In genomic region chr19:10835089-10835753, GRCh38 we compare ENCODE assay signal across 8 cellular contexts. TPM values are rescaled to one million over a fixed set of nuclear protein-coding genes. Genes with fewer than 3 reads are reported as not detected.
DNase-seq lines count a peak whose midpoint lies in the region; FAIRE-seq and TF ChIP-seq lines count a peak whose summit lies in the region.

No MANE protein-coding gene starts in this region.

- WGBS in esophagus muscularis mucosa = 28% methylated on average over 13 of the region's 32 CpGs
- WGBS in neuronal stem cell (ENCODE audit: extremely low coverage in 2 of 2, insufficient read length in 2 of 2, insufficient replicate concordance in 1 of 2), 2 donors = no CpG with 5 or more reads among the region's 32 CpGs

- peak overlapping the region; percentile 82 for H3K18ac ChIP-seq in neuronal stem cell (ENCODE audit: low read length)

- TF ChIP-seq EP300 in esophagus muscularis mucosa (IDR thresholded peaks at IDR 0.05) = no peak

- peak overlapping the region; percentile 19 for H2AFZ ChIP-seq in neuronal stem cell (ENCODE audit: low read length)

- peaks cover 5% of the 10 kb centered on the region for H3K79me1 ChIP-seq in neuronal stem cell (ENCODE audit: low read depth, low read length)

- peak overlapping the region; percentile 87 for H3K4ac ChIP-seq in neuronal stem cell (ENCODE audit: low read length)

- H3K4me1 ChIP-seq in esophagus muscularis mucosa (peaks cover 7 to 19% (median 16%) of the 10 kb centered on the region in 4 donors), neuronal stem cell (ENCODE audit: control insufficient read depth in 2 of 2, insufficient read depth in 1 of 2, low read depth in 1 of 2, low read length in 2 of 2) (peaks cover 5 to 15% of the 10 kb centered on the region in 2 donors)

- in situ Hi-C loops in GM13976 (cut with MboI; ENCODE audit: low sequenced_read_pairs, unreplicated experiment) = no loop called here

- H3K9me3 ChIP-seq in esophagus muscularis mucosa (peaks cover 0 to 6% (median 3%) of the 10 kb centered on the region in 4 donors), neuronal stem cell (replicated peaks in 1 of 2; ENCODE audit: control insufficient read depth in 2 of 2, insufficient read depth in 1 of 2, low read depth in 1 of 2, low read length in 2 of 2) (peaks cover 6 to 12% of the 10 kb centered on the region in 2 donors)

- POLR2A ChIA-PET in RWPE1 (lab: Yijun Ruan, JAX; ENCODE audit: low non-redundant PET) = no interaction called here

- H2BK12ac ChIP-seq in neuronal stem cell (ENCODE audit: low read length) = peak overlapping the region; percentile 87

- no peak overlapping the region for H4K91ac ChIP-seq in neuronal stem cell (ENCODE audit: low read depth, low read length, poor library complexity)

- H3K4me3 ChIP-seq in esophagus muscularis mucosa = peak overlapping the region; percentile 65 to 80 (median 71)
- H3K4me3 ChIP-seq in neuronal stem cell (ENCODE audit: low read length in 2 of 2) = peak overlapping the region; percentile 60 to 68

- CTCF ChIA-PET in RWPE1 (lab: Yijun Ruan, JAX) = interaction anchor here (2.1 kb wide), 1 partner anchor 29 kb away, joined by 8 read pairs; no protein-coding TSS in a partner anchor

- H2BK5ac ChIP-seq in neuronal stem cell (ENCODE audit: low read length) = no peak overlapping the region

- TF ChIP-seq CTCF in RWPE1 (conservative IDR thresholded peaks at IDR 0.05; ENCODE audit: low read depth) (no peak), esophagus muscularis mucosa (IDR thresholded peaks at IDR 0.05) (no peak), GM13976 (IDR thresholded peaks at IDR 0.05; ENCODE audit: borderline replicate concordance, control extremely low read depth, extremely low read depth, insufficient read depth, missing control alignments) (no peak)

- H3K27ac ChIP-seq in RWPE1 (peak overlapping the region; percentile 95), esophagus muscularis mucosa (replicated peaks in 1 of 4) (peak overlapping the region; percentile 94 to 99 (median 96)), neuronal stem cell (replicated peaks; ENCODE audit: low read length) (peak overlapping the region; percentile 56)

- peak overlapping the region; percentile 63 for H2BK15ac ChIP-seq in neuronal stem cell (ENCODE audit: low read length)

- no peaks in the 10 kb centered on the region for H3K27me3 ChIP-seq in esophagus muscularis mucosa
- H3K27me3 ChIP-seq in neuronal stem cell (ENCODE audit: control insufficient read depth in 3 of 3, insufficient read depth in 3 of 3, low read depth in 1 of 3, low read length in 3 of 3) = peaks cover 0 to 3% (median 0%) of the 10 kb centered on the region in 3 experiments

- peak; percentile 100 for DNase-seq in GM19239 (ENCODE audit: insufficient read length, low spot score)
- DNase-seq in RWPE1 (ENCODE audit: low spot score) = peak; percentile 99
- DNase-seq in esophagus muscularis mucosa (ENCODE audit: extremely low spot score) = no peak
- DNase-seq in neuronal stem cell (ENCODE audit: low spot score) = no peak
- DNase-seq in stimulated activated CD4-positive, alpha-beta T cell treated with anti-CD3 and anti-CD28 coated beads, Interleukin-4, amount 100 ng/mL, for 4 hours = no peak
- no peak for DNase-seq in hepatic stellate cell (ENCODE audit: low spot score)
- DNase-seq in islet precursor cell = no peak
- no peak for DNase-seq in GM13976 (ENCODE audit: low spot score)

- H2BK120ac ChIP-seq in neuronal stem cell (ENCODE audit: low read depth, low read length) = no peak overlapping the region

- H3K14ac ChIP-seq in neuronal stem cell (ENCODE audit: low read length) = peak overlapping the region; percentile 11

- H3K36me3 ChIP-seq in esophagus muscularis mucosa (peaks cover 12 to 40% (median 36%) of the 10 kb centered on the region in 4 donors), neuronal stem cell (replicated peaks in 1 of 2; ENCODE audit: control insufficient read depth in 2 of 2, insufficient read depth in 2 of 2, low read length in 2 of 2) (peaks cover 33 to 40% of the 10 kb centered on the region in 2 donors)

- peak overlapping the region; percentile 86 for H2AK5ac ChIP-seq in neuronal stem cell (ENCODE audit: low read depth, low read length)

- TF ChIP-seq POLR2A in esophagus muscularis mucosa (IDR thresholded peaks at IDR 0.05; ENCODE audit: low read depth) = no peak

- peak overlapping the region; percentile 99 for H3K23ac ChIP-seq in neuronal stem cell (ENCODE audit: low read depth, low read length, poor library complexity)

- H3K4me2 ChIP-seq in neuronal stem cell (ENCODE audit: insufficient read depth, low read length, poor library complexity, severe bottlenecking) = peak overlapping the region; percentile 62

- intact Hi-C loops in esophagus muscularis mucosa (cut with DNase I) = no loop called here

- FAIRE-seq in GM19239 (lab: Jason Lieb, UNC) = no peak

- H4K8ac ChIP-seq in neuronal stem cell (ENCODE audit: low read depth, low read length) = peak overlapping the region; percentile 78

- peak overlapping the region; percentile 86 for H3K9ac ChIP-seq in neuronal stem cell (ENCODE audit: low read depth, low read length, poor library complexity)

RNA-seq across cellular contexts. Expression of gene TMED1, which starts 0.8 kb away (rescaled TPM):
- 10 to 100 TPM; 18.7 to 29.5 (median 27.7) TPM for total RNA-seq in esophagus muscularis mucosa
- polyA plus RNA-seq in neuronal stem cell (2013, experiment 1 of 2) = 32.4 TPM
- polyA plus RNA-seq in neuronal stem cell (2013, experiment 2 of 2) = 32.9 TPM

RNA-seq across cellular contexts. Expression of gene C19orf38, which starts 13.0 kb away (rescaled TPM):
- 1 to 10 TPM in 2 of 4 donors, under 1 TPM in 1, not detected in 1; 0.97 to 3.6 (median 1.1) TPM for total RNA-seq in esophagus muscularis mucosa
- 0.15 TPM for polyA plus RNA-seq in neuronal stem cell (2013, experiment 1 of 2)
- polyA plus RNA-seq in neuronal stem cell (2013, experiment 2 of 2) = 0.14 TPM

RNA-seq across cellular contexts. Expression of gene CARM1, which starts 36.1 kb away (rescaled TPM):
- total RNA-seq in esophagus muscularis mucosa = 10 to 100 TPM; 24.9 to 43.5 (median 30.6) TPM
- polyA plus RNA-seq in neuronal stem cell (2013, experiment 1 of 2) = 119 TPM
- 114 TPM for polyA plus RNA-seq in neuronal stem cell (2013, experiment 2 of 2)

Comparison
In these comparisons a context has a peak if more than half of its experiments do, and no peak if none do; other contexts are left out.
1. DNase-seq: peak in GM19239 (single experiment) and RWPE1 (single experiment); none in esophagus muscularis mucosa (single experiment), neuronal stem cell (single experiment), stimulated activated CD4-positive, alpha-beta T cell treated with anti-CD3 and anti-CD28 coated beads, Interleukin-4, amount 100 ng/mL, for 4 hours (0 of 2), hepatic stellate cell (single experiment), islet precursor cell (single experiment) and GM13976 (single experiment).
2. Peak in every context shown above with its lines, with median percentiles within 50 percentile points of each other: H3K27ac ChIP-seq.